9 cellular contexts compared by ENCODE assay signal in genomic region chrX:80648023-80648422, GRCh38.
DNase-seq lines count a peak whose midpoint lies in the region; ATAC-seq, FAIRE-seq and TF ChIP-seq lines count a peak whose summit lies in the region.
"Had no signal": no experiment of that assay in that cellular context is flagged by ENCODE, and none has a peak within 500 bp of the region (broad histone marks: within the 10 kb centered on the region; RNA-seq: fewer than 3 reads in every experiment).

No MANE protein-coding gene starts in this region.

- H3K9me3 ChIP-seq in OCI-LY1 (ENCODE audit: low read length), result no peaks in the 10 kb centered on the region

- peaks cover 9 to 10% of the 10 kb centered on the region in 2 donors for H3K27me3 Mint-ChIP-seq in T-cell
- no peaks in the 10 kb centered on the region for H3K27me3 Mint-ChIP-seq in mesothelial cell of epicardium (ENCODE audit: low read depth)
- H3K27me3 Mint-ChIP-seq: activated B cell treated with CpG ODN at 0.5 μM for 24 hours had no signal

- DNase-seq in GM12891 (ENCODE audit: insufficient read length, low spot score) (no peak), epidermal melanocyte (ENCODE audit: insufficient read length, low spot score) (peak; percentile 15), renal cortical epithelial cell (ENCODE audit: low read depth) (peak; percentile 22), T-cell (no peak), mesothelial cell of epicardium (ENCODE audit: low spot score in 2 of 2, unreplicated experiment in 2 of 2) (no peak)
- DNase-seq in NK-92 treated with Interleukin-12 subunit alpha and Interleukin-12 subunit beta, amount 100 ng/mL, for 24 hours (lab: John Stamatoyannopoulos, UW), result no peak
- DNase-seq: activated B cell treated with CpG ODN at 0.5 μM for 24 hours had no signal

- H3K4me3 ChIP-seq in OCI-LY1 (ENCODE audit: low read depth, low read length, poor library complexity, severe bottlenecking), result no peak overlapping the region

- FAIRE-seq in GM12891 (lab: Jason Lieb, UNC), result peak; percentile 16

- no peak for TF ChIP-seq POLR2A in GM12891 (IDR thresholded peaks at IDR 0.05; ENCODE audit: low read depth, low read length)

- H4K20me1 ChIP-seq in OCI-LY1 (ENCODE audit: insufficient read depth, low read length), result no peaks in the 10 kb centered on the region

- H3K27ac Mint-ChIP-seq in T-cell (no peak overlapping the region), mesothelial cell of epicardium (no peak overlapping the region)
- H3K27ac Mint-ChIP-seq: activated B cell treated with CpG ODN at 0.5 μM for 24 hours, IgD-negative memory B cell had no signal

- H3K4me1 Mint-ChIP-seq in T-cell (no peaks in the 10 kb centered on the region), mesothelial cell of epicardium (no peaks in the 10 kb centered on the region)
- H3K4me1 Mint-ChIP-seq: activated B cell treated with CpG ODN at 0.5 μM for 24 hours, IgD-negative memory B cell had no signal

- no peak overlapping the region for H2AFZ ChIP-seq in OCI-LY1 (ENCODE audit: low read length)

- H3K9me3 Mint-ChIP-seq in T-cell (peaks cover 0 to 3% (median 0%) of the 10 kb centered on the region in 3 donors), mesothelial cell of epicardium (peaks cover 61% of the 10 kb centered on the region)
- H3K9me3 Mint-ChIP-seq: activated B cell treated with CpG ODN at 0.5 μM for 24 hours had no signal

- H3K79me2 ChIP-seq in OCI-LY1 (ENCODE audit: insufficient read depth, low read length), result no peaks in the 10 kb centered on the region

- H3K27ac ChIP-seq in OCI-LY1 (ENCODE audit: low read depth, low read length, poor library complexity, severe bottlenecking), result no peak overlapping the region

- H3K4me1 ChIP-seq in OCI-LY1 (ENCODE audit: insufficient read depth, low read length, severe bottlenecking), result no peaks in the 10 kb centered on the region

- no peak overlapping the region for H3K4me3 Mint-ChIP-seq in T-cell
- H3K4me3 Mint-ChIP-seq in mesothelial cell of epicardium, result no peak overlapping the region
- H3K4me3 Mint-ChIP-seq: activated B cell treated with CpG ODN at 0.5 μM for 24 hours, IgD-negative memory B cell had no signal

- CTCF ChIA-PET in T-cell (lab: Charles Lee), result no interaction called here

- no peaks in the 10 kb centered on the region for H3F3A ChIP-seq in OCI-LY1 (ENCODE audit: insufficient read depth, low read length)

- H3K9me2 ChIP-seq in OCI-LY1 (ENCODE audit: low read depth, low read length), result no peaks in the 10 kb centered on the region

- no peak overlapping the region for H3K4me2 ChIP-seq in OCI-LY1 (ENCODE audit: low read length)

- no peak overlapping the region for H3K9ac ChIP-seq in OCI-LY1 (ENCODE audit: low read length)

- no peaks in the 10 kb centered on the region for H3K36me3 ChIP-seq in OCI-LY1 (ENCODE audit: insufficient read depth, low read length)

- no peaks in the 10 kb centered on the region for H3K27me3 ChIP-seq in OCI-LY1 (ENCODE audit: insufficient read depth, low read length)

- H3K36me3 Mint-ChIP-seq in T-cell (no peaks in the 10 kb centered on the region), mesothelial cell of epicardium (no peaks in the 10 kb centered on the region)
- H3K36me3 Mint-ChIP-seq: IgD-negative memory B cell had no signal

- TF ChIP-seq CTCF in OCI-LY1 (IDR thresholded peaks at IDR 0.05; ENCODE audit: low read length) (peak; percentile 57), mesothelial cell of epicardium (IDR thresholded peaks at IDR 0.05; ENCODE audit: unreplicated experiment) (no peak)

- no peak for ATAC-seq in T-cell (replicated peaks in 1 of 4)

- POLR2A ChIA-PET in T-cell (lab: Charles Lee), result no interaction called here

TF ChIP-seq in GM12891, 5 proteins besides CTCF, POLR2A, EP300 and RAD21:
- no peak for TF ChIP-seq SPI1 (IDR thresholded peaks at IDR 0.05; ENCODE audit: low read depth, low read length)

Comparison
In these comparisons a context has a peak if more than half of its experiments do, and no peak if none do; other contexts are left out.
1. DNase-seq: peak in epidermal melanocyte (single experiment) and renal cortical epithelial cell (single experiment); none in GM12891 (single experiment), T-cell (0 of 34), NK-92 treated with Interleukin-12 subunit alpha and Interleukin-12 subunit beta, amount 100 ng/mL, for 24 hours (single experiment) and mesothelial cell of epicardium (0 of 2).